Comparison of ENCODE assay signal across 24 cellular contexts in the genomic region with DNA sequence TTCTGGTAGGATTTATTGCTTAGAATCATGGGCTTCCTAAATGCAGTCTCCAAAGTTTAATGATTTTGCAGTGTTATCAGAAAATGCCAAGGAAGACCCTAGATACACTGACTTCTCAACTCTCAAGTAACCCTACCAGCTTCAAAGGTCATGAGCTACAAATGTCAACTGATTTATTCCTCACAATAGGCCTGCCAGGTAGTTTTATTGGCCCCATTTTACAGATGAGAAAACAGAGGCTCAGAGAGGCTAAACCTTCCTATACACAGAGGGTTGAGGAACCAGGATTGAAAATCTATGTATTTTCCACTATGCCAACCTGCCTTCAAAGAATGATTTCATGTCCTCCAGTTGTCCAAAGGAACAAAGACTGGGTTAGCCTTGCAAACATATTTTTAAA.
DNase-seq lines count a peak whose midpoint lies in the region; FAIRE-seq and TF ChIP-seq lines count a peak whose summit lies in the region.
"Had no signal": no experiment of that assay in that cellular context is flagged by ENCODE, and none has a peak within 500 bp of the region (broad histone marks: within the 10 kb centered on the region; RNA-seq: fewer than 3 reads in every experiment).

No MANE protein-coding gene starts in this region.

- H3K9ac ChIP-seq in HUES6 (ENCODE audit: low read length) (peak overlapping the region; percentile 34), H1 (replicated peaks in 1 of 4; ENCODE audit: extremely low read depth in 1 of 4, low read depth in 3 of 4, low read length in 3 of 4) (no peak overlapping the region)
- H3K9ac ChIP-seq: GM23248 had no signal

- POLR2A ChIA-PET in H1 (lab: Charles Lee; ENCODE audit: partially characterized antibody): interaction anchor here (0.6 to 10.1 kb wide), 17 partner anchors 9 to 461 kb away, joined by 3 to 190 read pairs (median 5); no protein-coding TSS in a partner anchor

- DNase-seq in H1 (ENCODE audit: low read depth in 1 of 2, low spot score in 2 of 2) (no peak), NCI-H526 (lab: John Stamatoyannopoulos, UW) (no peak), small intestine (no peak), DMS53 treated with DMSO at 0.1 percent for 48 hours (lab: John Stamatoyannopoulos, UW; ENCODE audit: unreplicated experiment) (no peak), HFFc6 (no peak)
- DNase-seq: ACHN; BE2C; C1 segment of cervical spinal cord; CD4-positive, CD25-positive, alpha-beta regulatory T cell; CD8-positive, alpha-beta memory T cell; COR-L47; DMS 273 treated with DMSO at 0.1 percent for 48 hours; DMS53; GM23248; H7; KG1 had no signal

- H2BK20ac ChIP-seq in H1 (ENCODE audit: low read length): no peak overlapping the region

- H3K4me3 ChIP-seq in HUES6 (ENCODE audit: low read depth, low read length) (0 out of 2 replicates have a peak overlapping the region, but pooled peaks have one; percentile 4), H1 (ENCODE audit: extremely low read depth in 1 of 4, insufficient read depth in 2 of 4, low read depth in 3 of 4, low read length in 4 of 4) (peak overlapping the region in 1 of 4 experiments; percentile 41; a peak in 2 of 8 replicates), iPS-18c (ENCODE audit: insufficient read depth, low read depth, low read length) (0 out of 2 replicates have a peak overlapping the region, but pooled peaks have one; percentile 15), small intestine (ENCODE audit: low read depth in 1 of 2, low read length in 2 of 2) (no peak overlapping the region)
- H3K4me3 ChIP-seq: GM23248 had no signal

- H3K27ac ChIP-seq in HUES6 (ENCODE audit: low read depth, low read length) (peak overlapping the region; percentile 59), H1 (ENCODE audit: low read depth, low read length) (no peak overlapping the region), small intestine (ENCODE audit: low read depth in 1 of 2, low read length in 1 of 2) (no peak overlapping the region)
- H3K27ac ChIP-seq: GM23248 had no signal

- no peak overlapping the region for H3K4ac ChIP-seq in H1 (replicated peaks; ENCODE audit: insufficient read length, low read depth, low read length)

- no peak overlapping the region for H3K23ac ChIP-seq in H1 (ENCODE audit: insufficient read length)

- H3K36me3 ChIP-seq in HUES6 (ENCODE audit: control insufficient read depth, insufficient read depth, low read length): peaks cover 36% of the 10 kb centered on the region
- peaks cover 0 to 36% (median 23%) of the 10 kb centered on the region in 4 experiments; a peak in 5 of 8 replicates for H3K36me3 ChIP-seq in H1 (ENCODE audit: control insufficient read depth in 2 of 4, insufficient read depth in 4 of 4, low read length in 3 of 4)
- H3K36me3 ChIP-seq in small intestine (ENCODE audit: control insufficient read depth in 2 of 2, insufficient read depth in 2 of 2, low read length in 2 of 2): no peaks in the 10 kb centered on the region
- H3K36me3 ChIP-seq: BE2C had no signal

- no peak overlapping the region for H2BK15ac ChIP-seq in H1 (ENCODE audit: low read length)

- H4K91ac ChIP-seq in H1 (replicated peaks; ENCODE audit: insufficient read length, low read length): no peak overlapping the region

- H3K79me1 ChIP-seq in H1 (ENCODE audit: low read depth, low read length): no peaks in the 10 kb centered on the region; the same call in 1 of the 2 replicates

- no peak overlapping the region for H3K27ac Mint-ChIP-seq in HFFc6
- H3K27ac Mint-ChIP-seq: CD4-positive, CD25-positive, alpha-beta regulatory T cell; IgD-negative memory B cell had no signal

- H3K4me3 Mint-ChIP-seq in HFFc6: no peak overlapping the region
- H3K4me3 Mint-ChIP-seq: CD4-positive, CD25-positive, alpha-beta regulatory T cell; CD8-positive, alpha-beta memory T cell; IgD-negative memory B cell had no signal

- peaks cover 4% of the 10 kb centered on the region for H3K23me2 ChIP-seq in H1 (ENCODE audit: low read depth, low read length)

- H4K5ac ChIP-seq in H1 (ENCODE audit: insufficient read length, low read depth, low read length): no peak overlapping the region

- peaks cover 0 to 33% of the 10 kb centered on the region in 2 experiments; a peak in 2 of 4 replicates for H3K79me2 ChIP-seq in H1 (ENCODE audit: control insufficient read depth in 1 of 2, insufficient read depth in 2 of 2, low read length in 2 of 2)

- TF ChIP-seq CTCF in H1 (IDR thresholded peaks at IDR 0.05; ENCODE audit: control extremely low read depth in 1 of 3, insufficient read depth in 1 of 3, low read depth in 1 of 3, low read length in 3 of 3): no peak
- no peak for TF ChIP-seq CTCF in HFFc6 (IDR thresholded peaks at IDR 0.05)

- CTCF ChIA-PET in H1 (lab: Charles Lee; ENCODE audit: partially characterized antibody): interaction anchor here (1.4 kb wide), 1 partner anchor 72 kb away, joined by 3 read pairs; no protein-coding TSS in a partner anchor

- H3K4me1 Mint-ChIP-seq in HFFc6 (ENCODE audit: low read depth): no peaks in the 10 kb centered on the region
- H3K4me1 Mint-ChIP-seq: CD4-positive, CD25-positive, alpha-beta regulatory T cell; CD8-positive, alpha-beta memory T cell had no signal

- H3K9me3 ChIP-seq in HUES6 (ENCODE audit: control insufficient read depth, insufficient read depth, low read depth, low read length): no peaks in the 10 kb centered on the region
- H3K9me3 ChIP-seq in H1 (ENCODE audit: insufficient read depth in 2 of 2, low read depth in 1 of 2, low read length in 1 of 2): no peaks in the 10 kb centered on the region
- no peaks in the 10 kb centered on the region for H3K9me3 ChIP-seq in iPS-18c (ENCODE audit: control insufficient read depth, insufficient read depth, low read length)
- H3K9me3 ChIP-seq in small intestine (ENCODE audit: control insufficient read depth, low read depth): no peaks in the 10 kb centered on the region
- H3K9me3 ChIP-seq: BE2C had no signal

- peak overlapping the region; percentile 7 to 26; a peak in 2 of 4 replicates for H3K4me2 ChIP-seq in H1 (ENCODE audit: insufficient read depth in 1 of 2, low read depth in 2 of 2, low read length in 2 of 2)

- H3K27me3 ChIP-seq in HUES6 (ENCODE audit: control insufficient read depth, insufficient read depth, low read length) (no peaks in the 10 kb centered on the region; the same call in 1 of the 2 replicates), H1 (replicated peaks in 1 of 4; ENCODE audit: control insufficient read depth in 3 of 4, extremely low read depth in 1 of 4, insufficient read depth in 3 of 4, low read length in 3 of 4) (no peaks in the 10 kb centered on the region; a peak in 1 of 7 replicates), small intestine (ENCODE audit: control insufficient read depth in 2 of 2, insufficient read depth in 2 of 2, low read length in 2 of 2) (no peaks in the 10 kb centered on the region)

- H3K56ac ChIP-seq in H1 (replicated peaks; ENCODE audit: insufficient read length, low read depth, low read length): no peak overlapping the region

- no peak overlapping the region for H3K18ac ChIP-seq in H1 (ENCODE audit: extremely low read depth, low read length)

- H4K8ac ChIP-seq in H1 (ENCODE audit: extremely low read depth, insufficient read depth, low read length): no peak overlapping the region

- peaks cover 33% of the 10 kb centered on the region for H3K9me3 Mint-ChIP-seq in HFFc6
- H3K9me3 Mint-ChIP-seq: CD4-positive, CD25-positive, alpha-beta regulatory T cell; CD8-positive, alpha-beta memory T cell; IgD-negative memory B cell had no signal

- no peak overlapping the region for H2BK12ac ChIP-seq in H1 (ENCODE audit: low read depth, low read length)

- no peak for TF ChIP-seq POLR2A in H1 (IDR thresholded peaks at IDR 0.05; ENCODE audit: control extremely low read depth in 1 of 2, low read depth in 2 of 2, low read length in 2 of 2)

- H3K4me1 ChIP-seq in HUES6 (ENCODE audit: control insufficient read depth, insufficient read depth, low read length) (peaks cover 30% of the 10 kb centered on the region), H1 (replicated peaks in 1 of 4; ENCODE audit: control insufficient read depth in 3 of 4, insufficient read depth in 4 of 4, low read length in 3 of 4) (peaks cover 0 to 13% (median 10%) of the 10 kb centered on the region in 4 experiments; a peak in 5 of 7 replicates), small intestine (ENCODE audit: control insufficient read depth in 2 of 2, insufficient read depth in 1 of 2, low read depth in 1 of 2, low read length in 1 of 2) (no peaks in the 10 kb centered on the region)
- H3K4me1 ChIP-seq: BE2C had no signal

- H3K36me3 Mint-ChIP-seq in HFFc6 (ENCODE audit: low read depth): peaks cover 4% of the 10 kb centered on the region; the same call in 1 of the 2 replicates
- H3K36me3 Mint-ChIP-seq: CD4-positive, CD25-positive, alpha-beta regulatory T cell; CD8-positive, alpha-beta memory T cell; IgD-negative memory B cell had no signal

- H2BK5ac ChIP-seq in H1 (ENCODE audit: low read depth, low read length): no peak overlapping the region; the same call in 1 of the 2 replicates

- no peak overlapping the region for H2BK120ac ChIP-seq in H1 (replicated peaks; ENCODE audit: low read depth, low read length)

- H2AFZ ChIP-seq in H1 (ENCODE audit: low read length): no peak overlapping the region
- H2AFZ ChIP-seq: GM23248 had no signal

- no peak overlapping the region for H2AK5ac ChIP-seq in H1 (ENCODE audit: low read depth, low read length)

- no peak for FAIRE-seq in H1 (lab: Jason Lieb, UNC)
- FAIRE-seq in small intestine (lab: Jason Lieb, UNC): no peak
- FAIRE-seq: A204.1, G401.6, GM12892, GM18507, HepG2 had no signal

- peaks cover 2% of the 10 kb centered on the region; the same call in 1 of the 2 replicates for H3K27me3 Mint-ChIP-seq in HFFc6 (ENCODE audit: insufficient read depth)

- H4K20me1 ChIP-seq in H1 (replicated peaks in 1 of 2; ENCODE audit: control insufficient read depth in 1 of 2, insufficient read depth in 2 of 2, low read length in 2 of 2): peaks cover 0 to 12% of the 10 kb centered on the region in 2 experiments

- no peak for TF ChIP-seq EP300 in H1 (IDR thresholded peaks at IDR 0.05; ENCODE audit: borderline replicate concordance in 1 of 2, low read depth in 2 of 2, low read length in 2 of 2)

- no peak for TF ChIP-seq RAD21 in H1 (IDR thresholded peaks at IDR 0.05 in 1 of 2, conservative IDR thresholded peaks at IDR 0.05 in 1 of 2; ENCODE audit: low read depth in 2 of 2, low read length in 2 of 2)

- no peak overlapping the region for H3K14ac ChIP-seq in H1 (ENCODE audit: insufficient read length)

TF ChIP-seq in H1, 55 proteins besides CTCF, POLR2A, EP300 and RAD21 (continues in another document):
- TF ChIP-seq PHF8 (conservative IDR thresholded peaks at IDR 0.05; ENCODE audit: low read depth, low read length) (no peak), CHD1 (IDR thresholded peaks at IDR 0.05; ENCODE audit: low read depth, low read length) (no peak), RFX5 (IDR thresholded peaks at IDR 0.05; ENCODE audit: borderline replicate concordance, low read depth, low read length) (no peak), SP4 (IDR thresholded peaks at IDR 0.05; ENCODE audit: low read length) (no peak), NRF1 (IDR thresholded peaks at IDR 0.05; ENCODE audit: low read depth, low read length) (no peak), SUZ12 (IDR thresholded peaks at IDR 0.05; ENCODE audit: low read length) (no peak), ZNF274 (IDR thresholded peaks at IDR 0.05; ENCODE audit: borderline replicate concordance, extremely low read depth, low read length) (no peak), POLR2AphosphoS5 (IDR thresholded peaks at IDR 0.05; ENCODE audit: low read depth, low read length) (0 out of 2 replicates have a peak, but pooled peaks have one; percentile 20)

Comparison
In these comparisons a context has a peak if more than half of its experiments do, and no peak if none do; other contexts are left out.
1. H3K4me3 ChIP-seq: peak in HUES6 (single experiment) and iPS-18c (single experiment); none in small intestine (0 of 2).